15 cellular contexts compared by ENCODE assay signal in genomic region chr2:36562245-36562644, GRCh38. TPM values are rescaled to one million over a fixed set of nuclear protein-coding genes. Genes with fewer than 3 reads are reported as not detected.
DNase-seq lines count a peak whose midpoint lies in the region; ATAC-seq and TF ChIP-seq lines count a peak whose summit lies in the region.
"Had no signal": no experiment of that assay in that cellular context is flagged by ENCODE, and none has a peak within 500 bp of the region (broad histone marks: within the 10 kb centered on the region; RNA-seq: fewer than 3 reads in every experiment).

No MANE protein-coding gene starts in this region.

- H3K36me3 Mint-ChIP-seq in Calu3 (ENCODE audit: insufficient read depth, unreplicated experiment): peaks cover 21% of the 10 kb centered on the region
- peaks cover 41% of the 10 kb centered on the region for H3K36me3 Mint-ChIP-seq in stimulated activated effector memory CD8-positive, alpha-beta T cell treated with anti-CD3 and anti-CD28 coated beads, Interleukin-12 subunit alpha, Interleukin-12 subunit beta, amount 100 ng/mL, for 72 hours

- H3K27me3 Mint-ChIP-seq in Calu3 (ENCODE audit: unreplicated experiment): no peaks in the 10 kb centered on the region
- H3K27me3 Mint-ChIP-seq: CD4-positive, alpha-beta memory T cell; IgD-negative memory B cell had no signal

- peaks cover 40% of the 10 kb centered on the region for H3F3A ChIP-seq in PC-9 (ENCODE audit: insufficient read depth, low read depth)

- H3K27ac ChIP-seq in PC-9: peak overlapping the region; percentile 99
- H3K27ac ChIP-seq in dorsolateral prefrontal cortex: peak overlapping the region in 47 of 59 donors; percentile 3 to 89 (median 74)

- H3K36me3 ChIP-seq in PC-9 (ENCODE audit: low read depth): peaks cover 24% of the 10 kb centered on the region; the same call in 1 of the 2 replicates

- no peaks in the 10 kb centered on the region for H3K27me3 ChIP-seq in PC-9 (ENCODE audit: insufficient read depth, low read depth)
- H3K27me3 ChIP-seq in dorsolateral prefrontal cortex: no peaks in the 10 kb centered on the region

- no peak overlapping the region for H3K4me3 Mint-ChIP-seq in Calu3 (ENCODE audit: low read depth, unreplicated experiment)
- H3K4me3 Mint-ChIP-seq in stimulated activated effector memory CD8-positive, alpha-beta T cell treated with anti-CD3 and anti-CD28 coated beads, Interleukin-12 subunit alpha, Interleukin-12 subunit beta, amount 100 ng/mL, for 72 hours: no peak overlapping the region
- H3K4me3 Mint-ChIP-seq: CD4-positive, alpha-beta memory T cell; IgD-negative memory B cell had no signal

- BruUV-seq in Calu3 (replicated peaks; lab: Mats Ljungman, UMichigan) (no TSS peak), PC-9 (replicated peaks; lab: Mats Ljungman, UMichigan) (no TSS peak)

- POLR2A ChIA-PET in PC-9 (lab: Charles Lee; ENCODE audit: unreplicated experiment): interaction anchor here (0.6 to 1.3 kb wide), 5 partner anchors 12 to 224 kb away, joined by 5 to 20 read pairs (median 6); no protein-coding TSS in a partner anchor

- H3K9me3 Mint-ChIP-seq in Calu3 (ENCODE audit: low read depth, unreplicated experiment): no peaks in the 10 kb centered on the region
- H3K9me3 Mint-ChIP-seq in stimulated activated effector memory CD8-positive, alpha-beta T cell treated with anti-CD3 and anti-CD28 coated beads, Interleukin-12 subunit alpha, Interleukin-12 subunit beta, amount 100 ng/mL, for 72 hours: no peaks in the 10 kb centered on the region
- H3K9me3 Mint-ChIP-seq: activated T-helper 2 cell treated with anti-CD3 and anti-CD28 coated beads, Interferon-gamma antibody, Interleukin-2, Interleukin-4, amounts not matched to agents 10 μg/mL and 5 μg/mL and 100 μg/mL, durations not matched to agents 14 hours and 24 hours and 36 hours; CD4-positive, alpha-beta memory T cell; IgD-negative memory B cell had no signal

- peak overlapping the region; percentile 50; the same call in 1 of the 2 replicates for H3K4me3 ChIP-seq in PC-9
- H3K4me3 ChIP-seq in dorsolateral prefrontal cortex: peak overlapping the region in 3 of 59 donors; percentile 17 to 29 (median 20)

- no peaks in the 10 kb centered on the region for H3K9me2 ChIP-seq in PC-9 (ENCODE audit: insufficient read depth)

- H3K27ac Mint-ChIP-seq in Calu3 (ENCODE audit: unreplicated experiment): peak overlapping the region; percentile 98
- no peak overlapping the region for H3K27ac Mint-ChIP-seq in stimulated activated effector memory CD8-positive, alpha-beta T cell treated with anti-CD3 and anti-CD28 coated beads, Interleukin-12 subunit alpha, Interleukin-12 subunit beta, amount 100 ng/mL, for 72 hours
- H3K27ac Mint-ChIP-seq: activated T-helper 2 cell treated with anti-CD3 and anti-CD28 coated beads, Interferon-gamma antibody, Interleukin-2, Interleukin-4, amounts not matched to agents 10 μg/mL and 5 μg/mL and 100 μg/mL, durations not matched to agents 14 hours and 24 hours and 36 hours; CD4-positive, alpha-beta memory T cell; IgD-negative memory B cell had no signal

- H3K4me2 ChIP-seq in PC-9: peak overlapping the region; percentile 82

- in situ Hi-C loops in GM13976 (cut with MboI; ENCODE audit: low sequenced_read_pairs, unreplicated experiment): no loop called here

- DNase-seq in Calu3: no peak
- peak in 1 of 2 experiments; percentile 78 for DNase-seq in PC-9
- DNase-seq in dorsolateral prefrontal cortex: no peak
- DNase-seq in non-pigmented ciliary epithelial cell (ENCODE audit: low read depth): peak; percentile 60
- no peak for DNase-seq in GM13976 (ENCODE audit: low spot score)
- DNase-seq in NCI-H1105 treated with DMSO at 0.1 percent for 48 hours (lab: John Stamatoyannopoulos, UW): no peak
- DNase-seq in activated naive CD4-positive, alpha-beta T cell (lab: John Stamatoyannopoulos, UW): no peak
- no peak for DNase-seq in stimulated activated effector memory CD8-positive, alpha-beta T cell treated with anti-CD3 and anti-CD28 coated beads, Interleukin-12 subunit alpha, Interleukin-12 subunit beta, amount 100 ng/mL, for 72 hours (ENCODE audit: low spot score in 2 of 2)
- DNase-seq: CD4-positive, alpha-beta memory T cell; effector CD8-positive, alpha-beta T cell; NCI-H2171 treated with DMSO at 0.1 percent for 48 hours; posterior cingulate gyrus had no signal

- no peak for ATAC-seq in stimulated activated effector memory CD8-positive, alpha-beta T cell treated with anti-CD3 and anti-CD28 coated beads, Interleukin-12 subunit alpha, Interleukin-12 subunit beta, amount 100 ng/mL, for 72 hours
- ATAC-seq: activated CD4-positive, CD25-positive, alpha-beta regulatory T cell treated with anti-CD3 and anti-CD28 coated beads, Interleukin-2, amount 50 U/mL, for 24 hours had no signal

- peaks cover 41% of the 10 kb centered on the region for H3K79me2 ChIP-seq in PC-9 (ENCODE audit: low read depth)

- peaks cover 49% of the 10 kb centered on the region for H3K4me1 ChIP-seq in PC-9 (replicated peaks; ENCODE audit: insufficient read depth)

- H3K9me3 ChIP-seq in PC-9 (ENCODE audit: insufficient read depth, low read depth): no peaks in the 10 kb centered on the region

- no peak overlapping the region for H2AFZ ChIP-seq in PC-9

- CTCF ChIA-PET in Calu3 (lab: Charles Lee): no interaction called here
- CTCF ChIA-PET in PC-9 (lab: Charles Lee): interaction anchor here (1.4 kb wide), 1 partner anchor 102 kb away, joined by 7 read pairs; no protein-coding TSS in a partner anchor

- H3K4me1 Mint-ChIP-seq in Calu3 (ENCODE audit: low read depth, unreplicated experiment): peaks cover 44% of the 10 kb centered on the region
- peaks cover 20% of the 10 kb centered on the region for H3K4me1 Mint-ChIP-seq in stimulated activated effector memory CD8-positive, alpha-beta T cell treated with anti-CD3 and anti-CD28 coated beads, Interleukin-12 subunit alpha, Interleukin-12 subunit beta, amount 100 ng/mL, for 72 hours

- no peaks in the 10 kb centered on the region for H4K20me1 ChIP-seq in PC-9 (ENCODE audit: insufficient read depth)

- no peak for TF ChIP-seq CTCF in Calu3 (IDR thresholded peaks at IDR 0.05; ENCODE audit: unreplicated experiment)
- TF ChIP-seq CTCF in PC-9 (conservative IDR thresholded peaks at IDR 0.05): no peak
- no peak for TF ChIP-seq CTCF in dorsolateral prefrontal cortex (IDR thresholded peaks at IDR 0.05 in 54 of 56, conservative IDR thresholded peaks at IDR 0.05 in 2 of 56; ENCODE audit: low read depth in 1 of 56, partially characterized antibody in 56 of 56)
- no peak for TF ChIP-seq CTCF in GM13976 (IDR thresholded peaks at IDR 0.05; ENCODE audit: borderline replicate concordance, control extremely low read depth, extremely low read depth, insufficient read depth, missing control alignments)

- intact Hi-C loops in Calu3 (cut with micrococcal nuclease; ENCODE audit: unreplicated experiment) (loop anchor here (2.0 to 5.0 kb wide), 4 partner anchors 17 to 385 kb away; no protein-coding TSS in a partner anchor), PC-9 (cut with micrococcal nuclease; ENCODE audit: unreplicated experiment) (loop anchor here (5.0 kb wide), 5 partner anchors 35 to 230 kb away; partner anchors contain the start of genes CRIM1 and FEZ2), dorsolateral prefrontal cortex (cut with DNase I) (loop anchor here (5.0 to 10.0 kb wide), 2 partner anchors 50 to 207 kb away; partner anchors contain the start of gene CRIM1 (in 2 of the 2))

RNA-seq across cellular contexts. Expression of gene FEZ2, which starts 35.7 kb away (rescaled TPM):
- total RNA-seq in Calu3 (2022) (46.7 and 47.6 TPM in 2 replicates), PC-9 (2021) (33.9 and 36.1 TPM in 2 replicates), dorsolateral prefrontal cortex (100 to 1,000 TPM in 9 of 120 experiments, 10 to 100 TPM in 111; 57.1 to 108 (median 87.8) TPM)
